In genomic region chr15:83057002-83057401, GRCh38 we compare ENCODE assay signal across 15 cellular contexts. TPM values are rescaled to one million over a fixed set of nuclear protein-coding genes. Genes with fewer than 3 reads are reported as not detected.
DNase-seq lines count a peak whose midpoint lies in the region; ATAC-seq and TF ChIP-seq lines count a peak whose summit lies in the region.
"Had no signal": no experiment of that assay in that cellular context is flagged by ENCODE, and none has a peak within 500 bp of the region (broad histone marks: within the 10 kb centered on the region; RNA-seq: fewer than 3 reads in every experiment).

No MANE protein-coding gene starts in this region.

- H3K36me3 ChIP-seq in HUES6 (ENCODE audit: control insufficient read depth, insufficient read depth, low read length) = peaks cover 49% of the 10 kb centered on the region
- H3K36me3 ChIP-seq in psoas muscle (ENCODE audit: insufficient read depth in 1 of 2, low read depth in 1 of 2) = peaks cover 0 to 33% of the 10 kb centered on the region in 2 donors

- H3K9me3 ChIP-seq in HUES6 (ENCODE audit: control insufficient read depth, insufficient read depth, low read depth, low read length) = no peaks in the 10 kb centered on the region
- no peaks in the 10 kb centered on the region for H3K9me3 ChIP-seq in psoas muscle
- H3K9me3 ChIP-seq: MG63 had no signal

- intact Hi-C loops in activated naive CD4-positive, alpha-beta T cell treated with anti-CD3 and anti-CD28 coated beads for 36 hours (cut with micrococcal nuclease) = no loop called here
- intact Hi-C loops in psoas muscle (cut with DNase I) = loop anchor here in 1 of 2 donors (5.0 kb wide), 1 partner anchor 45 kb away; the partner anchor contains the start of gene C15orf40

- H3K4me3 Mint-ChIP-seq in activated naive CD4-positive, alpha-beta T cell treated with anti-CD3 and anti-CD28 coated beads, Interleukin-2, amount 50 U/mL, for 24 hours = no peak overlapping the region
- H3K4me3 Mint-ChIP-seq in activated naive CD4-positive, alpha-beta T cell treated with anti-CD3 and anti-CD28 coated beads for 36 hours = no peak overlapping the region
- H3K4me3 Mint-ChIP-seq in central memory CD8-positive, alpha-beta T cell = no peak overlapping the region

- peaks cover 16% of the 10 kb centered on the region for H3K4me1 ChIP-seq in HUES6 (ENCODE audit: control insufficient read depth, insufficient read depth, low read length)
- peaks cover 65% of the 10 kb centered on the region for H3K4me1 ChIP-seq in psoas muscle

- H3K4me1 Mint-ChIP-seq in activated naive CD4-positive, alpha-beta T cell treated with anti-CD3 and anti-CD28 coated beads, Interleukin-2, amount 50 U/mL, for 24 hours = peaks cover 24% of the 10 kb centered on the region
- peaks cover 11% of the 10 kb centered on the region for H3K4me1 Mint-ChIP-seq in activated naive CD4-positive, alpha-beta T cell treated with anti-CD3 and anti-CD28 coated beads for 36 hours (ENCODE audit: low read depth)
- H3K4me1 Mint-ChIP-seq in central memory CD8-positive, alpha-beta T cell = peaks cover 18% of the 10 kb centered on the region

- H3K36me3 Mint-ChIP-seq in activated naive CD4-positive, alpha-beta T cell treated with anti-CD3 and anti-CD28 coated beads, Interleukin-2, amount 50 U/mL, for 24 hours = peaks cover 8% of the 10 kb centered on the region
- peaks cover 14% of the 10 kb centered on the region for H3K36me3 Mint-ChIP-seq in activated naive CD4-positive, alpha-beta T cell treated with anti-CD3 and anti-CD28 coated beads for 36 hours (ENCODE audit: low read depth)
- peaks cover 34% of the 10 kb centered on the region for H3K36me3 Mint-ChIP-seq in central memory CD8-positive, alpha-beta T cell (ENCODE audit: insufficient read depth)

- no peaks in the 10 kb centered on the region for H3K27me3 Mint-ChIP-seq in activated naive CD4-positive, alpha-beta T cell treated with anti-CD3 and anti-CD28 coated beads, Interleukin-2, amount 50 U/mL, for 24 hours
- no peaks in the 10 kb centered on the region for H3K27me3 Mint-ChIP-seq in activated naive CD4-positive, alpha-beta T cell treated with anti-CD3 and anti-CD28 coated beads for 36 hours (ENCODE audit: low read depth)
- no peaks in the 10 kb centered on the region for H3K27me3 Mint-ChIP-seq in central memory CD8-positive, alpha-beta T cell

- TF ChIP-seq CTCF in psoas muscle (IDR thresholded peaks at IDR 0.05) = no peak

- 61 to 83% (median 62%) methylated on average over 1 of the region's 1 CpG for WGBS in psoas muscle, 3 donors

- peak overlapping the region; percentile 7 for H3K27ac Mint-ChIP-seq in activated naive CD4-positive, alpha-beta T cell treated with anti-CD3 and anti-CD28 coated beads, Interleukin-2, amount 50 U/mL, for 24 hours
- no peak overlapping the region for H3K27ac Mint-ChIP-seq in activated naive CD4-positive, alpha-beta T cell treated with anti-CD3 and anti-CD28 coated beads for 36 hours
- H3K27ac Mint-ChIP-seq in central memory CD8-positive, alpha-beta T cell (ENCODE audit: low read depth) = peak overlapping the region; percentile 20

- H3K27ac ChIP-seq in HUES6 (ENCODE audit: low read depth, low read length) (peak overlapping the region; percentile 22; the same call in 1 of the 2 replicates), psoas muscle (peak overlapping the region; percentile 72)
- H3K27ac ChIP-seq: KMS-11, PC-9 had no signal

- H3K9me3 Mint-ChIP-seq in activated naive CD4-positive, alpha-beta T cell treated with anti-CD3 and anti-CD28 coated beads, Interleukin-2, amount 50 U/mL, for 24 hours = no peaks in the 10 kb centered on the region
- no peaks in the 10 kb centered on the region for H3K9me3 Mint-ChIP-seq in activated naive CD4-positive, alpha-beta T cell treated with anti-CD3 and anti-CD28 coated beads for 36 hours
- H3K9me3 Mint-ChIP-seq in central memory CD8-positive, alpha-beta T cell = no peaks in the 10 kb centered on the region

- no peak overlapping the region for H3K9ac ChIP-seq in HUES6 (ENCODE audit: low read length)
- H3K9ac ChIP-seq: KMS-11 had no signal

- H3K27me3 ChIP-seq in HUES6 (ENCODE audit: control insufficient read depth, insufficient read depth, low read length) (no peaks in the 10 kb centered on the region), psoas muscle (ENCODE audit: insufficient read depth in 3 of 3, low read length in 2 of 3) (no peaks in the 10 kb centered on the region)
- H3K27me3 ChIP-seq: MG63 had no signal

- no peak for ATAC-seq in central memory CD8-positive, alpha-beta T cell (replicated peaks; ENCODE audit: extremely low read depth, poor library complexity, severe bottlenecking)
- no peak for ATAC-seq in psoas muscle
- ATAC-seq in HG02840 (IDR thresholded peaks at IDR 0.05; ENCODE audit: low FRiP score, unreplicated experiment) = no peak
- no peak for ATAC-seq in GM21737 (IDR thresholded peaks at IDR 0.05; ENCODE audit: unreplicated experiment)
- ATAC-seq: GM12878 had no signal

- CTCF ChIA-PET in activated naive CD4-positive, alpha-beta T cell treated with anti-CD3 and anti-CD28 coated beads for 36 hours (lab: Charles Lee) = no interaction called here

- no peak overlapping the region for H3K4me3 ChIP-seq in HUES6 (ENCODE audit: low read depth, low read length)
- H3K4me3 ChIP-seq in psoas muscle = no peak overlapping the region
- H3K4me3 ChIP-seq: GM12878, MG63, PC-9 had no signal

- DNase-seq in activated naive CD4-positive, alpha-beta T cell treated with anti-CD3 and anti-CD28 coated beads for 36 hours = no peak
- DNase-seq in central memory CD8-positive, alpha-beta T cell (ENCODE audit: low spot score in 2 of 2) = no peak
- DNase-seq in psoas muscle = no peak
- DNase-seq: AML-193, MG63, NCI-H1105, NCI-H1694 treated with DMSO at 0.1 percent for 48 hours, NCI-H446, PC-9 had no signal

RNA-seq across cellular contexts. Expression of gene BTBD1, which starts 10.1 kb away (rescaled TPM):
- 10 to 100 TPM; 45.2 to 46.1 TPM for total RNA-seq in activated naive CD4-positive, alpha-beta T cell treated with anti-CD3 and anti-CD28 coated beads for 36 hours
- 100 to 1,000 TPM; 133 to 193 (median 157) TPM for total RNA-seq in psoas muscle
- polyA plus RNA-seq in psoas muscle = 100 to 1,000 TPM in 1 of 3 donors, 10 to 100 TPM in 2; 93.5 to 170 (median 98.9) TPM

RNA-seq across cellular contexts. Expression of gene C15orf40, which starts 45.6 kb away (rescaled TPM):
- total RNA-seq in activated naive CD4-positive, alpha-beta T cell treated with anti-CD3 and anti-CD28 coated beads for 36 hours = 10 to 100 TPM; 20.6 to 21.7 TPM
- 10 to 100 TPM in 3 of 4 donors, 1 to 10 TPM in 1; 6.3 to 11.4 (median 11.2) TPM for total RNA-seq in psoas muscle
- 10 to 100 TPM; 11.3 to 16.2 (median 12.2) TPM for polyA plus RNA-seq in psoas muscle

RNA-seq across cellular contexts. Expression of gene TM6SF1, which starts 50.4 kb away (rescaled TPM):
- 1 to 10 TPM; 1.7 to 3.4 TPM for total RNA-seq in activated naive CD4-positive, alpha-beta T cell treated with anti-CD3 and anti-CD28 coated beads for 36 hours
- total RNA-seq in psoas muscle = 10 to 100 TPM in 3 of 4 donors, 1 to 10 TPM in 1; 9.2 to 23.4 (median 16.5) TPM
- 10 to 100 TPM; 10.7 to 17.5 (median 13.8) TPM for polyA plus RNA-seq in psoas muscle
- total RNA-seq: PC-9 had no signal
